1 cellular context compared by ENCODE assay signal in genomic region chr6:134589512-134589911, GRCh38.
TF ChIP-seq lines count a peak whose summit lies in the region.

No MANE protein-coding gene starts in this region.

TF ChIP-seq in H1, 55 proteins besides CTCF, POLR2A, EP300 and RAD21:
- TF ChIP-seq KDM4A (IDR thresholded peaks at IDR 0.05; ENCODE audit: low read depth, low read length, severe bottlenecking): no peak
- TF ChIP-seq PHF8 (conservative IDR thresholded peaks at IDR 0.05; ENCODE audit: low read depth, low read length): no peak
- 0 out of 2 replicates have a peak, but pooled peaks have one; percentile 19 for TF ChIP-seq TEAD4 (IDR thresholded peaks at IDR 0.05; ENCODE audit: low read depth, low read length)
- TF ChIP-seq SUZ12 (IDR thresholded peaks at IDR 0.05; ENCODE audit: low read length): no peak
